7 cellular contexts compared by ENCODE assay signal in the genomic region with DNA sequence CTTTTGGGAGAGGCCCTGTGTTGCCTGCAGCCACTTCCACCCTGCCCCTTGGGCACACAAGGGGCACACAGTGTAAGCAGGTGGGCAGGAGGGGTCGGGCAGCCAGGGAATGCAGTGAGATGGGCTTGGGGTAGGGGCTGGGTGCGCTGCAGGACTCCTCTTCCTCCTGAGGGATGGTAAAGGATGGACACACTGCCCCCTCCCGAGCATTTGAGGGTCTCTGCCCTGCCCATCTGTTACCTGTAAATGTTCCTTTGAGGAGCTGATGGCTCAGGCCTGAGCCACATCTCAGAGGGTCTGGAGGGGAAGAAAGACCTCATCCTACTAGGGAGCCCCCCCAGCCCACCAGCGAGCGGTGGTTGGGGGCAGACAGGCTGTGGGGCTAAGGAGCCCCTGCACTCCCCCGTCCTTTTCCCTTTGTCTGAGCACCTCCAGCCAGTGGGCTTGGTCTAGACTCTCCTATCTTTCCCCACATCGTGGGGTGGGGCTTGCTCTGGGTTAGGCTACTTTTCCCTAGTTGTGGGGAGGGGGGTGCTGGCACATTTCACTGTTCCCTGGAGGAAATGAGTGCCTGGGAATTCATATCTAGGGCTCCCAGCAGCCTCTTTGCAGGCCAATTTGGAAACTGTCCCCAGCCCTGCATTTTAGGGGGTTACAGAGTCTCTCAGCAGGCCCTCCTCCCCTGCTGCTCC. TPM values are rescaled to one million over a fixed set of nuclear protein-coding genes. Genes with fewer than 3 reads are reported as not detected.
A peak's percentile ranks its signal among the peaks of the same experiment; 100 is the strongest.
DNase-seq lines count a peak whose midpoint lies in the region; ATAC-seq and TF ChIP-seq lines count a peak whose summit lies in the region.

No MANE protein-coding gene starts in this region.

- peak overlapping the region; percentile 69 for H3K4me2 ChIP-seq in SU-DHL-6 (ENCODE audit: low read depth, low read length, poor library complexity, severe bottlenecking)

- no peaks in the 10 kb centered on the region for H4K20me1 ChIP-seq in SU-DHL-6 (ENCODE audit: low read depth, low read length)

- H3K27ac ChIP-seq in SU-DHL-6 (ENCODE audit: low read depth, low read length), result peak overlapping the region; percentile 77
- H3K27ac ChIP-seq in spleen, result peak overlapping the region; percentile 82 to 99 (median 98)

- peak overlapping the region; percentile 83 for H3K9ac ChIP-seq in SU-DHL-6 (ENCODE audit: low read length)

- 58 to 69% (median 64%) methylated on average over 6 to 7 of the region's 7 CpGs for WGBS in spleen, 5 donors

- no peaks in the 10 kb centered on the region for H3K27me3 ChIP-seq in H7 (ENCODE audit: control insufficient read depth, insufficient read depth, low read length)
- no peaks in the 10 kb centered on the region for H3K27me3 ChIP-seq in SU-DHL-6 (ENCODE audit: low read length)
- no peaks in the 10 kb centered on the region for H3K27me3 ChIP-seq in spleen (replicated peaks in 1 of 7)

- H3K4me3 ChIP-seq in H7 (ENCODE audit: insufficient read depth, low read depth, low read length) (no peak overlapping the region), SU-DHL-6 (ENCODE audit: insufficient read depth, low read length, poor library complexity, severe bottlenecking) (no peak overlapping the region), fibroblast of the aortic adventitia (ENCODE audit: low read depth, low read length) (peak overlapping the region; percentile 75), spleen (peak overlapping the region in 3 of 8 donors; percentile 49 to 95 (median 80))

- no peak for ATAC-seq in HG03520 (IDR thresholded peaks at IDR 0.05; ENCODE audit: unreplicated experiment)
- no peak for ATAC-seq in HG03139 (IDR thresholded peaks at IDR 0.05; ENCODE audit: unreplicated experiment)

- peaks cover 20 to 79% (median 53%) of the 10 kb centered on the region in 6 donors for H3K4me1 ChIP-seq in spleen

- intact Hi-C loops in spleen (cut with DNase I; ENCODE audit: low total_unique reads), result no loop called here

- H3K9me2 ChIP-seq in SU-DHL-6 (replicated peaks; ENCODE audit: insufficient read depth, low read length), result no peaks in the 10 kb centered on the region

- H2AFZ ChIP-seq in SU-DHL-6 (ENCODE audit: low read depth, low read length, severe bottlenecking), result no peak overlapping the region

- H3K36me3 ChIP-seq in H7 (replicated peaks; ENCODE audit: control insufficient read depth, insufficient read depth, low read length), result peaks cover 6% of the 10 kb centered on the region
- no peaks in the 10 kb centered on the region for H3K36me3 ChIP-seq in SU-DHL-6 (ENCODE audit: low read length)
- H3K36me3 ChIP-seq in spleen, result peaks cover 3 to 73% (median 67%) of the 10 kb centered on the region in 6 donors

- POLR2A ChIA-PET in GM10248 (lab: Yijun Ruan, JAX), result interaction anchor here (0.6 to 2.0 kb wide), 4 partner anchors 11 to 22 kb away, joined by 3 to 8 read pairs (median 4); a partner anchor contains a TSS

- peaks cover 26% of the 10 kb centered on the region for H3F3A ChIP-seq in SU-DHL-6 (ENCODE audit: insufficient read depth)

- TF ChIP-seq CTCF in SU-DHL-6 (IDR thresholded peaks at IDR 0.05; ENCODE audit: insufficient read depth, low read length, poor library complexity, severe bottlenecking) (peak; percentile 70), fibroblast of the aortic adventitia (IDR thresholded peaks at IDR 0.05; ENCODE audit: insufficient read depth, low read length) (no peak), spleen (IDR thresholded peaks at IDR 0.05 in 8 of 11, conservative IDR thresholded peaks at IDR 0.05 in 3 of 11) (peak in 1 of 11 experiments; percentile 7), GM10248 (IDR thresholded peaks at IDR 0.05; ENCODE audit: control extremely low read depth, extremely low read depth, low read depth, missing control alignments) (no peak)

- no peak for TF ChIP-seq POLR2A in spleen (IDR thresholded peaks at IDR 0.05)

- DNase-seq in H7 (peak; percentile 71), fibroblast of the aortic adventitia (ENCODE audit: low read depth) (no peak), spleen (no peak), GM10248 (ENCODE audit: extremely low spot score) (no peak)

- CTCF ChIA-PET in GM10248 (lab: Yijun Ruan, JAX), result interaction anchor here (0.7 to 4.9 kb wide), 4 partner anchors 12 to 93 kb away, joined by 3 to 25 read pairs (median 12); no protein-coding TSS in a partner anchor

- peaks cover 11% of the 10 kb centered on the region for H3K79me2 ChIP-seq in SU-DHL-6 (ENCODE audit: insufficient read depth, low read length)

- H3K9me3 ChIP-seq in SU-DHL-6 (ENCODE audit: insufficient read depth, low read length) (no peaks in the 10 kb centered on the region), spleen (no peaks in the 10 kb centered on the region)

RNA-seq across cellular contexts. Expression of a gene that starts 1.7 kb away (rescaled TPM):
- total RNA-seq in H7 (2014; rRNA removed; shearing (Covaris generic)), result 60.5 and 62.5 TPM in 2 replicates
- total RNA-seq in fibroblast of the aortic adventitia (ENCODE audit: low replicate concordance) (19.6 and 31.5 TPM in 2 replicates), spleen (10 to 100 TPM; 28.7 to 58.1 (median 42.2) TPM)
- polyA plus RNA-seq in spleen, result 10 to 100 TPM; 42.5 to 94.4 (median 66.2) TPM

RNA-seq across cellular contexts. Expression of a gene that starts 21.7 kb away (rescaled TPM):
- 157 and 165 TPM in 2 replicates for total RNA-seq in H7 (2014; rRNA removed; shearing (Covaris generic))
- total RNA-seq in fibroblast of the aortic adventitia (ENCODE audit: low replicate concordance), result 282 and 327 TPM in 2 replicates
- 100 to 1,000 TPM; 370 to 594 (median 472) TPM for total RNA-seq in spleen
- 100 to 1,000 TPM; 191 to 368 (median 339) TPM for polyA plus RNA-seq in spleen

RNA-seq across cellular contexts. Expression of a gene that starts 45.5 kb away (rescaled TPM):
- not detected in 2 replicates for total RNA-seq in H7 (2014; rRNA removed; shearing (Covaris generic))
- total RNA-seq in fibroblast of the aortic adventitia (ENCODE audit: low replicate concordance) (not detected in 2 replicates), spleen (under 1 TPM in 3 of 7 donors, not detected in 4; 0.10 to 0.16 (median 0.15) TPM)
- under 1 TPM; 0.02 to 0.28 (median 0.19) TPM for polyA plus RNA-seq in spleen

RNA-seq across cellular contexts. Expression of a gene that starts 46.0 kb away (rescaled TPM):
- total RNA-seq in H7 (2014; rRNA removed; shearing (Covaris generic)), result 0.18 and 0.48 TPM in 2 replicates
- total RNA-seq in fibroblast of the aortic adventitia (ENCODE audit: low replicate concordance), result not detected in 2 replicates
- 10 to 100 TPM; 10.9 to 21.6 (median 18.3) TPM for total RNA-seq in spleen
- 1 to 10 TPM; 3.3 to 6.5 (median 3.6) TPM for polyA plus RNA-seq in spleen
